11 cellular contexts compared by ENCODE assay signal in the genomic region with DNA sequence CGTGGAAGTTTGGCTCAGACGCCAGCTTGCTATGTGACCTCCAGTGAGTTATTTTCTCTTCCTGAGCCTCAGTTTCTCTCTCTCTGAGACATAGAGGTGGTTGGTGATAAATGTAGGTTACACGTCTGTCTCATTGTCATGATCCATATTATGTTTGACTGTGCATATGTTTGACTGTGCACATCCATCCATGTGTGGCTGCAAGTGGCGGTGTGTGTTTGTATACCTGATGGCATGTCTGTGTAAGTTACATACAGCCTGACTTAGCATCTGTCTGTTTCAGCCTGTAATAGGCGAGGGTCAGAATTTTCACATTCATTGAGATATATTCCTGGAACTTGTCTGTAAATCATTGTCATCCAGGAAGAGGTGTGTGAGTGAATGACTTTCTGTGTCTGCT. TPM values are rescaled to one million over a fixed set of nuclear protein-coding genes. Genes with fewer than 3 reads are reported as not detected.
DNase-seq lines count a peak whose midpoint lies in the region; ATAC-seq and TF ChIP-seq lines count a peak whose summit lies in the region.
"Had no signal": no experiment of that assay in that cellular context is flagged by ENCODE, and none has a peak within 500 bp of the region (broad histone marks: within the 10 kb centered on the region; RNA-seq: fewer than 3 reads in every experiment).

No MANE protein-coding gene starts in this region.

- H3K9me3 Mint-ChIP-seq in activated T-cell treated with anti-CD3 and anti-CD28 coated beads, Interleukin-2, amount 50 U/mL, for 4 hours: no peaks in the 10 kb centered on the region

- DNase-seq in AG04450 (ENCODE audit: low read depth, low spot score) (no peak), foreskin fibroblast (no peak), renal cortical epithelial cell (ENCODE audit: low read depth) (peak; percentile 26), SKM-1 (lab: John Stamatoyannopoulos, UW; ENCODE audit: unreplicated experiment) (no peak)
- no peak for DNase-seq in activated T-cell treated with anti-CD3 and anti-CD28 coated beads, Interleukin-2, amount 50 U/mL, for 4 hours
- DNase-seq: activated T-cell treated with anti-CD3 and anti-CD28 coated beads, Interleukin-2, amount 50 U/mL, for 1 hour; BE2C; NCI-H1417 had no signal

- H3K4me1 Mint-ChIP-seq in activated T-cell treated with anti-CD3 and anti-CD28 coated beads, Interleukin-2, amount 50 U/mL, for 4 hours (ENCODE audit: low read depth): peaks cover 7% of the 10 kb centered on the region

- H3K4me3 Mint-ChIP-seq in activated T-cell treated with anti-CD3 and anti-CD28 coated beads, Interleukin-2, amount 50 U/mL, for 4 hours: no peak overlapping the region

- H3K9me3 ChIP-seq in AG04450 (ENCODE audit: control insufficient read depth, insufficient read depth, low read length): no peaks in the 10 kb centered on the region
- H3K9me3 ChIP-seq: BE2C had no signal

- POLR2A ChIA-PET in AG04450 (lab: Yijun Ruan, JAX): interaction anchor here (1.1 to 8.1 kb wide), 10 partner anchors 11 to 88 kb away, joined by 3 to 181 read pairs (median 18); a partner anchor contains a TSS

- no peaks in the 10 kb centered on the region for H3K36me3 Mint-ChIP-seq in activated T-cell treated with anti-CD3 and anti-CD28 coated beads, Interleukin-2, amount 50 U/mL, for 4 hours (ENCODE audit: insufficient read depth)

- H3K27me3 ChIP-seq in AG04450 (ENCODE audit: control insufficient read depth, insufficient read depth, low read length): no peaks in the 10 kb centered on the region
- H3K27me3 ChIP-seq: BE2C had no signal

- H3K27ac ChIP-seq in AG04450 (ENCODE audit: low read depth, low read length): peak overlapping the region; percentile 65
- peak overlapping the region; percentile 49 for H3K27ac ChIP-seq in angular gyrus (ENCODE audit: low read depth, low read length)

- TF ChIP-seq CTCF in AG04450 (IDR thresholded peaks at IDR 0.05; ENCODE audit: low read depth, low read length) (no peak), foreskin fibroblast (IDR thresholded peaks at IDR 0.05; ENCODE audit: low read depth, low read length) (no peak)

- no peak for ATAC-seq in activated T-cell treated with anti-CD3 and anti-CD28 coated beads, Interleukin-2, amount 50 U/mL, for 4 hours
- ATAC-seq in GM18498 (IDR thresholded peaks at IDR 0.05; ENCODE audit: unreplicated experiment) (no peak), GM21515 (IDR thresholded peaks at IDR 0.05; ENCODE audit: unreplicated experiment) (no peak)

- CTCF ChIA-PET in AG04450 (lab: Charles Lee): interaction anchor here (1.3 to 5.0 kb wide), 11 partner anchors 8 to 57 kb away, joined by 4 to 44 read pairs (median 6); no protein-coding TSS in a partner anchor

- peak overlapping the region; percentile 99 for H3K4me3 ChIP-seq in AG04450 (ENCODE audit: low read depth, low read length)
- H3K4me3 ChIP-seq in foreskin fibroblast (ENCODE audit: low read depth in 1 of 2, low read length in 2 of 2): peak overlapping the region; percentile 85 to 88

- peaks cover 22% of the 10 kb centered on the region for H3K27me3 Mint-ChIP-seq in activated T-cell treated with anti-CD3 and anti-CD28 coated beads, Interleukin-2, amount 50 U/mL, for 4 hours (ENCODE audit: low read depth)

RNA-seq across cellular contexts. Expression of a gene that starts 3.3 kb away (rescaled TPM):
- 5,773 and 5,780 TPM in 2 replicates for polyA plus RNA-seq in AG04450 (2011; rRNA removed)
- polyA minus RNA-seq in AG04450 (2011; rRNA and poly(A)+ RNA removed): 4,970 and 6,372 TPM in 2 replicates
- 103 and 242 TPM in 2 replicates for total RNA-seq in renal cortical epithelial cell
- 1 to 10 TPM; 2.0 to 2.6 (median 2.3) TPM for total RNA-seq in activated T-cell treated with anti-CD3 and anti-CD28 coated beads, Interleukin-2, amount 50 U/mL, for 4 hours

Comparison
In these comparisons a context has a peak if more than half of its experiments do, and no peak if none do; other contexts are left out.
1. RNA of a gene that starts 3.3 kb away (total RNA-seq): 103 to 242 TPM in renal cortical epithelial cell; 2.0 to 2.6 TPM in activated T-cell treated with anti-CD3 and anti-CD28 coated beads, Interleukin-2, amount 50 U/mL, for 4 hours; every median in the first group is over 10 times any median in the second.